9 cellular contexts compared by ENCODE assay signal in the genomic region with DNA sequence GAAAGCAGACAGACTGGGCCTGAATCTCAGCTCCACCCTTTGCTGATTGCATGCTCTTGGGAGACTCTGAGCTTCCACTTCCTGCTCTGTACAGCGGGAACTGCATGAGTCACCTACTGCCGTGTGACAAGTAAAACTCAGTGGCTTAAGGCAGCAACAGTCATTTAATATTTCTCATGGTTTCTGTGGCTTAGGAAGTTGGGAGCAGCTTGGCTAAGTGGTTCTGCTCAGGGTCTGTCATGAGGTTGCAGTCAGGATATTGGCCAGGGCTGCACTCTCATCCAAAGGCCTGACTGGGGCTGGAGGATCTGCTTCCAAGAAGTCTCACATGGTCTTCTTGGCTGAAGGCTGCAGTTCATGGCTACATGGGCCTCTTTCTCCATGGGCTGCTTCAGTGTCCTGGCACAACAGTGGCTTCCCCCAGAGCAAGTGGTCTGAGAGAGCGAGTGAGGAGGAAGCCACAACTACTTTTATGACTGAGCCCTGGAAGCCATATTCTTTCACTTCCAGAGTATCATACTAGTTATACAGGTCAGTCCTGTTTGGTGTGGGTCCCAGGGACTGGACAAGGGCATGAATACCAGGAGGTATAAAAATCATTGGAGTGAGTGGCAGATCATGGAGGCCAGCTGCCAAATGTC. TPM values are rescaled to one million over a fixed set of nuclear protein-coding genes. Genes with fewer than 3 reads are reported as not detected.
DNase-seq lines count a peak whose midpoint lies in the region; ATAC-seq and TF ChIP-seq lines count a peak whose summit lies in the region.
"Had no signal": no experiment of that assay in that cellular context is flagged by ENCODE, and none has a peak within 500 bp of the region (broad histone marks: within the 10 kb centered on the region; RNA-seq: fewer than 3 reads in every experiment).

No MANE protein-coding gene starts in this region.

- H3K4me1 Mint-ChIP-seq in Calu3 (ENCODE audit: low read depth, unreplicated experiment), result peaks cover 7% of the 10 kb centered on the region

- H3K27me3 Mint-ChIP-seq in Calu3 (ENCODE audit: unreplicated experiment), result no peaks in the 10 kb centered on the region

- H3K36me3 Mint-ChIP-seq in Calu3 (ENCODE audit: insufficient read depth, unreplicated experiment), result peaks cover 11% of the 10 kb centered on the region

- H3K36me3 ChIP-seq in lung (ENCODE audit: control insufficient read depth in 2 of 2, insufficient read depth in 2 of 2, low read length in 2 of 2), result no peaks in the 10 kb centered on the region

- ATAC-seq in lung (ENCODE audit: insufficient read depth, low FRiP score) (peak; percentile 28), HG03432 (IDR thresholded peaks at IDR 0.05; ENCODE audit: unreplicated experiment) (no peak)

- 51 to 65% methylated on average over 3 of the region's 3 CpGs for WGBS in lung, 2 donors

- no peaks in the 10 kb centered on the region for H3K9me3 Mint-ChIP-seq in Calu3 (ENCODE audit: low read depth, unreplicated experiment)

- peaks cover 0 to 5% of the 10 kb centered on the region in 2 donors for H3K9me3 ChIP-seq in lung (ENCODE audit: control insufficient read depth in 2 of 2, insufficient read depth in 1 of 2, low read length in 1 of 2)

- H3K4me3 ChIP-seq in astrocyte of the spinal cord (ENCODE audit: low read depth, low read length) (no peak overlapping the region), lung (no peak overlapping the region)

- peak overlapping the region; percentile 33 for H3K27ac Mint-ChIP-seq in Calu3 (ENCODE audit: unreplicated experiment)

- peaks cover 0 to 19% of the 10 kb centered on the region in 2 donors for H3K4me1 ChIP-seq in lung (ENCODE audit: control insufficient read depth in 2 of 2, insufficient read depth in 2 of 2, low read length in 2 of 2)

- no peak overlapping the region for H3K27ac ChIP-seq in lung (ENCODE audit: low read depth in 1 of 2, low read length in 1 of 2)

- H3K4me3 Mint-ChIP-seq in Calu3 (ENCODE audit: low read depth, unreplicated experiment), result no peak overlapping the region

- CTCF ChIA-PET in Calu3 (lab: Charles Lee), result interaction anchor here (0.6 to 1.5 kb wide), 5 partner anchors 10 to 831 kb away, joined by 3 to 11 read pairs (median 3); no protein-coding TSS in a partner anchor

- DNase-seq in Calu3 (peak; percentile 59), M059J (ENCODE audit: low read depth) (peak; percentile 71), astrocyte of the spinal cord (ENCODE audit: low read depth, low spot score) (peak; percentile 19), lung (ENCODE audit: low spot score) (no peak), GM13977 (ENCODE audit: low spot score) (no peak), NCI-H2081 treated with DMSO at 0.1 percent for 48 hours (lab: John Stamatoyannopoulos, UW) (no peak), activated gamma-delta T cell treated with Interleukin-2 at 50 U/mL for 16 hours (no peak)
- DNase-seq: substantia nigra had no signal

- no peaks in the 10 kb centered on the region for H3K27me3 ChIP-seq in lung (ENCODE audit: control insufficient read depth, insufficient read depth)

- intact Hi-C loops in Calu3 (cut with micrococcal nuclease; ENCODE audit: unreplicated experiment), result no loop called here

- in situ Hi-C loops in astrocyte of the spinal cord (cut with HindIII; ENCODE audit: low sequenced_read_pairs), result no loop called here
- in situ Hi-C loops in GM13977 (cut with MboI; ENCODE audit: low pct_unique_long_range_greater_than_20kb, low sequenced_read_pairs, unreplicated experiment), result no loop called here

- BruUV-seq in Calu3 (replicated peaks; lab: Mats Ljungman, UMichigan), result no TSS peak

- TF ChIP-seq CTCF in Calu3 (IDR thresholded peaks at IDR 0.05; ENCODE audit: unreplicated experiment) (no peak), astrocyte of the spinal cord (IDR thresholded peaks at IDR 0.05; ENCODE audit: low read depth, low read length) (no peak), lung (IDR thresholded peaks at IDR 0.05; ENCODE audit: control extremely low read depth, extremely low read depth) (no peak), GM13977 (IDR thresholded peaks at IDR 0.05; ENCODE audit: extremely low read depth, insufficient read depth, missing control alignments) (no peak)

RNA-seq across cellular contexts. Expression of a gene that starts 49.7 kb away (rescaled TPM):
- total RNA-seq in Calu3 (2022), result 2.4 and 3.1 TPM in 2 replicates
- 0.89 and 2.1 TPM in 2 replicates for total RNA-seq in M059J (2014; rRNA removed; shearing (Covaris generic))
- total RNA-seq in lung, result 1 to 10 TPM in 1 of 2 donors, under 1 TPM in 1; 0.28 to 2.6 TPM
- polyA plus RNA-seq in lung, result 1 to 10 TPM in 1 of 2 donors, under 1 TPM in 1; 0.81 to 1.3 TPM

Comparison
In these comparisons a context has a peak if more than half of its experiments do, and no peak if none do; other contexts are left out.
1. DNase-seq: peak in Calu3 (single experiment), M059J (single experiment) and astrocyte of the spinal cord (single experiment); none in lung (single experiment), GM13977 (single experiment), NCI-H2081 treated with DMSO at 0.1 percent for 48 hours (single experiment) and activated gamma-delta T cell treated with Interleukin-2 at 50 U/mL for 16 hours (single experiment).